In genomic region chr9:131310833-131311554, GRCh38 we compare ENCODE assay signal across 9 cellular contexts. TPM values are rescaled to one million over a fixed set of nuclear protein-coding genes. Genes with fewer than 3 reads are reported as not detected.
A peak's percentile ranks its signal among the peaks of the same experiment; 100 is the strongest.
DNase-seq lines count a peak whose midpoint lies in the region; ATAC-seq and TF ChIP-seq lines count a peak whose summit lies in the region.
"Had no signal": no experiment of that assay in that cellular context is flagged by ENCODE, and none has a peak within 500 bp of the region (broad histone marks: within the 10 kb centered on the region; RNA-seq: fewer than 3 reads in every experiment).

No MANE protein-coding gene starts in this region.

- H3K4me1 Mint-ChIP-seq in type B pancreatic cell (ENCODE audit: unreplicated experiment), result no peaks in the 10 kb centered on the region

- ATAC-seq in Panc1 (peak; percentile 43; the same call in 1 of the 2 replicates), lower lobe of right lung (peak in 1 of 2 donors; percentile 33), SK-N-SH treated with all-trans-retinoic acid at 6 μM for 48 hours (no peak; the same call in 2 of the 3 replicates)

- H3K9me3 ChIP-seq in Panc1 (ENCODE audit: control insufficient read depth, insufficient read depth, low read depth, low read length) (no peaks in the 10 kb centered on the region), lower lobe of right lung (no peaks in the 10 kb centered on the region)

- H3K36me3 ChIP-seq in Panc1 (ENCODE audit: control insufficient read depth, insufficient read depth, low read length) (no peaks in the 10 kb centered on the region), lower lobe of right lung (no peaks in the 10 kb centered on the region)

- H3K27ac Mint-ChIP-seq in type B pancreatic cell, result no peak overlapping the region

- no peak overlapping the region for H3K4me3 Mint-ChIP-seq in type B pancreatic cell

- H3K36me3 Mint-ChIP-seq in type B pancreatic cell, result no peaks in the 10 kb centered on the region

- H3K27me3 ChIP-seq in Panc1 (ENCODE audit: control insufficient read depth, insufficient read depth, low read length), result no peaks in the 10 kb centered on the region
- H3K27me3 ChIP-seq in lower lobe of right lung (ENCODE audit: low read depth), result no peaks in the 10 kb centered on the region

- in situ Hi-C loops in Panc1 (cut with HindIII; ENCODE audit: low pct_unique_long_range_greater_than_20kb, low sequenced_read_pairs), result no loop called here

- no peaks in the 10 kb centered on the region for H3K9me3 Mint-ChIP-seq in type B pancreatic cell

- POLR2A ChIA-PET in Panc1 (lab: Charles Lee), result no interaction called here

- no peak overlapping the region for H3K27ac ChIP-seq in Panc1 (ENCODE audit: low read length)
- no peak overlapping the region for H3K27ac ChIP-seq in lower lobe of right lung

- intact Hi-C loops in Panc1 (cut with micrococcal nuclease; ENCODE audit: unreplicated experiment), result no loop called here
- intact Hi-C loops in lower lobe of right lung (cut with DNase I), result no loop called here

- H3K4me3 ChIP-seq in Panc1 (ENCODE audit: low read depth in 2 of 2, low read length in 2 of 2) (no peak overlapping the region), lower lobe of right lung (peak overlapping the region; percentile 3)

- CTCF ChIA-PET in Panc1 (lab: Charles Lee), result interaction anchor here (0.7 kb wide), 1 partner anchor 40 kb away, joined by 6 read pairs; no protein-coding TSS in a partner anchor

- no peaks in the 10 kb centered on the region for H3K27me3 Mint-ChIP-seq in type B pancreatic cell

- no TSS peak for BruUV-seq in Panc1 (replicated peaks; lab: Mats Ljungman, UMichigan)

- DNase-seq in Panc1 (ENCODE audit: low read depth, low spot score) (no peak), lower lobe of right lung (no peak), type B pancreatic cell (ENCODE audit: extremely low spot score, unreplicated experiment) (no peak), NOMO-1 treated with dmso at 0.1 percent for 144 hours (lab: John Stamatoyannopoulos, UW; ENCODE audit: unreplicated experiment) (no peak), NCI-H1694 (lab: John Stamatoyannopoulos, UW) (no peak)
- peak; percentile 66 for DNase-seq in activated T-cell treated with anti-CD3 and anti-CD28 coated beads, Interleukin-2, amount 50 U/mL, for 1 hour
- DNase-seq in stimulated activated naive CD4-positive, alpha-beta T cell (lab: John Stamatoyannopoulos, UW), result peak; percentile 31 to 76 (median 58)

- TF ChIP-seq CTCF in Panc1 (IDR thresholded peaks at IDR 0.05) (no peak), lower lobe of right lung (IDR thresholded peaks at IDR 0.05) (no peak), type B pancreatic cell (conservative IDR thresholded peaks at IDR 0.05) (no peak)

- H3K4me1 ChIP-seq in Panc1 (ENCODE audit: control insufficient read depth, insufficient read depth, low read length) (no peaks in the 10 kb centered on the region), lower lobe of right lung (peaks cover 5% of the 10 kb centered on the region)

TF ChIP-seq in SK-N-SH treated with all-trans-retinoic acid at 6 μM for 48 hours, 23 proteins besides CTCF, POLR2A, EP300 and RAD21:
- TF ChIP-seq, protein P1, sequence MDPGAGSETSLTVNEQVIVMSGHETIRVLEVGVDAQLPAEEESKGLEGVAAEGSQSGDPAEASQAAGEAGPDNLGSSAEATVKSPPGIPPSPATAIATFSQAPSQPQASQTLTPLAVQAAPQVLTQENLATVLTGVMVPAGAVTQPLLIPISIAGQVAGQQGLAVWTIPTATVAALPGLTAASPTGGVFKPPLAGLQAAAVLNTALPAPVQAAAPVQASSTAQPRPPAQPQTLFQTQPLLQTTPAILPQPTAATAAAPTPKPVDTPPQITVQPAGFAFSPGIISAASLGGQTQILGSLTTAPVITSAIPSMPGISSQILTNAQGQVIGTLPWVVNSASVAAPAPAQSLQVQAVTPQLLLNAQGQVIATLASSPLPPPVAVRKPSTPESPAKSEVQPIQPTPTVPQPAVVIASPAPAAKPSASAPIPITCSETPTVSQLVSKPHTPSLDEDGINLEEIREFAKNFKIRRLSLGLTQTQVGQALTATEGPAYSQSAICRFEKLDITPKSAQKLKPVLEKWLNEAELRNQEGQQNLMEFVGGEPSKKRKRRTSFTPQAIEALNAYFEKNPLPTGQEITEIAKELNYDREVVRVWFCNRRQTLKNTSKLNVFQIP (CRISPR knock-in tag; IDR thresholded peaks at IDR 0.05; ENCODE audit: borderline replicate concordance, low read depth), result no peak
- TF ChIP-seq, protein P2, sequence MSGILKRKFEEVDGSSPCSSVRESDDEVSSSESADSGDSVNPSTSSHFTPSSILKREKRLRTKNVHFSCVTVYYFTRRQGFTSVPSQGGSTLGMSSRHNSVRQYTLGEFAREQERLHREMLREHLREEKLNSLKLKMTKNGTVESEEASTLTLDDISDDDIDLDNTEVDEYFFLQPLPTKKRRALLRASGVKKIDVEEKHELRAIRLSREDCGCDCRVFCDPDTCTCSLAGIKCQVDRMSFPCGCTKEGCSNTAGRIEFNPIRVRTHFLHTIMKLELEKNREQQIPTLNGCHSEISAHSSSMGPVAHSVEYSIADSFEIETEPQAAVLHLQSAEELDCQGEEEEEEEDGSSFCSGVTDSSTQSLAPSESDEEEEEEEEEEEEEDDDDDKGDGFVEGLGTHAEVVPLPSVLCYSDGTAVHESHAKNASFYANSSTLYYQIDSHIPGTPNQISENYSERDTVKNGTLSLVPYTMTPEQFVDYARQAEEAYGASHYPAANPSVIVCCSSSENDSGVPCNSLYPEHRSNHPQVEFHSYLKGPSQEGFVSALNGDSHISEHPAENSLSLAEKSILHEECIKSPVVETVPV (CRISPR knock-in tag; IDR thresholded peaks at IDR 0.05), result no peak
- TF ChIP-seq BACH2 (CRISPR knock-in tag; IDR thresholded peaks at IDR 0.05; ENCODE audit: borderline replicate concordance) (no peak), CSDC2 (CRISPR knock-in tag; IDR thresholded peaks at IDR 0.05) (no peak), ZC3H10 (CRISPR knock-in tag; IDR thresholded peaks at IDR 0.05) (no peak), ZNF8 (CRISPR knock-in tag; IDR thresholded peaks at IDR 0.05) (no peak), ESRRG (CRISPR knock-in tag; IDR thresholded peaks at IDR 0.05) (no peak), CREB5 (CRISPR knock-in tag; IDR thresholded peaks at IDR 0.05; ENCODE audit: low read depth) (no peak), ZNF70 (CRISPR knock-in tag; IDR thresholded peaks at IDR 0.05) (no peak), SNAI2 (CRISPR knock-in tag; IDR thresholded peaks at IDR 0.05) (no peak), ISL1 (CRISPR knock-in tag; IDR thresholded peaks at IDR 0.05) (no peak), TCF4 (CRISPR knock-in tag; IDR thresholded peaks at IDR 0.05; ENCODE audit: borderline replicate concordance) (no peak), GLIS3 (CRISPR knock-in tag; IDR thresholded peaks at IDR 0.05) (no peak)

RNA-seq across cellular contexts. Expression of gene PLPP7, which starts 21.5 kb away (rescaled TPM):
- total RNA-seq in Panc1 (2021; ENCODE audit: unreplicated experiment), result 3.3 TPM
- 4.7 TPM for polyA plus RNA-seq in Panc1 (2012; ENCODE audit: insufficient read length)
- 1.7 TPM for total RNA-seq in lower lobe of right lung
- total RNA-seq in type B pancreatic cell (ENCODE audit: low replicate concordance), result 0.50 and 3.1 TPM in 2 replicates
- total RNA-seq: bronchial epithelial cell had no signal

RNA-seq across cellular contexts. Expression of gene FAM78A, which starts 34.7 kb away (rescaled TPM):
- total RNA-seq in Panc1 (2021; ENCODE audit: unreplicated experiment) (0.59 TPM), lower lobe of right lung (18.3 TPM), type B pancreatic cell (ENCODE audit: low replicate concordance) (0.79 and 1.9 TPM in 2 replicates)
- polyA plus RNA-seq in Panc1 (2012; ENCODE audit: insufficient read length), result 0.98 TPM

Comparison
In these comparisons a context has a peak if more than half of its experiments do, and no peak if none do; other contexts are left out.
1. DNase-seq: peak in activated T-cell treated with anti-CD3 and anti-CD28 coated beads, Interleukin-2, amount 50 U/mL, for 1 hour (single experiment) and stimulated activated naive CD4-positive, alpha-beta T cell (6 of 6); none in Panc1 (single experiment), lower lobe of right lung (single experiment), type B pancreatic cell (single experiment), NOMO-1 treated with dmso at 0.1 percent for 144 hours (single experiment) and NCI-H1694 (single experiment).